22 cellular contexts compared by ENCODE assay signal in genomic region chr9:69391946-69392345, GRCh38.
A peak's percentile ranks its signal among the peaks of the same experiment; 100 is the strongest.
DNase-seq lines count a peak whose midpoint lies in the region; ATAC-seq and TF ChIP-seq lines count a peak whose summit lies in the region.
"Had no signal": no experiment of that assay in that cellular context is flagged by ENCODE, and none has a peak within 500 bp of the region (broad histone marks: within the 10 kb centered on the region; RNA-seq: fewer than 3 reads in every experiment).

No MANE protein-coding gene starts in this region.

- H3K4me3 ChIP-seq in BLaER1 (no peak overlapping the region), heart right ventricle (no peak overlapping the region), osteoblast (ENCODE audit: insufficient read depth, low read length) (peak overlapping the region; percentile 7)
- H3K4me3 ChIP-seq: A549, left lung, SK-N-MC, transverse colon had no signal

- peaks cover 0 to 2% (median 0%) of the 10 kb centered on the region in 3 donors for H3K36me3 Mint-ChIP-seq in naive thymus-derived CD8-positive, alpha-beta T cell
- H3K36me3 Mint-ChIP-seq: activated naive CD4-positive, alpha-beta T cell treated with anti-CD3 and anti-CD28 coated beads, Interleukin-2, amount 50 U/mL, for 72 hours; CD14-positive monocyte had no signal

- TF ChIP-seq CTCF in heart right ventricle (IDR thresholded peaks at IDR 0.05) = no peak
- no peak for TF ChIP-seq CTCF in osteoblast (IDR thresholded peaks at IDR 0.05; ENCODE audit: extremely low read depth, low read depth, low read length)

- H3K9me3 ChIP-seq in BLaER1 (peaks cover 15% of the 10 kb centered on the region), heart right ventricle (no peaks in the 10 kb centered on the region), osteoblast (ENCODE audit: low read depth, low read length) (no peaks in the 10 kb centered on the region)
- H3K9me3 ChIP-seq: A549, left lung, transverse colon had no signal

- H3K27ac ChIP-seq in BLaER1 (no peak overlapping the region), caudate nucleus (ENCODE audit: low read depth, low read length) (peak overlapping the region; percentile 5), heart right ventricle (peak overlapping the region; percentile 63 to 90 (median 80)), osteoblast (ENCODE audit: low read depth, low read length) (no peak overlapping the region)
- H3K27ac ChIP-seq: A549, left lung, SK-N-MC, transverse colon had no signal

- H4K20me1 ChIP-seq in BLaER1 (no peaks in the 10 kb centered on the region), osteoblast (ENCODE audit: insufficient read depth, low read length) (no peaks in the 10 kb centered on the region)

- H3K36me3 ChIP-seq in BLaER1 (no peaks in the 10 kb centered on the region), heart right ventricle (peaks cover 0 to 21% (median 2%) of the 10 kb centered on the region in 9 donors), osteoblast (ENCODE audit: insufficient read depth, low read length) (no peaks in the 10 kb centered on the region)
- H3K36me3 ChIP-seq: transverse colon had no signal

- intact Hi-C loops in heart right ventricle (cut with DNase I) = loop anchor here in 5 of 10 donors (5.0 to 10.0 kb wide), 5 partner anchors 65 to 170 kb away; partner anchors contain the start of gene ENTREP1 (in 2 of the 5)

- H3K4me1 ChIP-seq in BLaER1 (peaks cover 10% of the 10 kb centered on the region), heart right ventricle (peaks cover 4 to 56% (median 28%) of the 10 kb centered on the region in 9 donors), osteoblast (ENCODE audit: insufficient read depth, low read length) (no peaks in the 10 kb centered on the region)
- H3K4me1 ChIP-seq: A549, left lung had no signal

- no peaks in the 10 kb centered on the region for H3K4me1 Mint-ChIP-seq in naive thymus-derived CD8-positive, alpha-beta T cell
- H3K4me1 Mint-ChIP-seq: CD14-positive monocyte had no signal

- no peaks in the 10 kb centered on the region for H3K79me2 ChIP-seq in osteoblast (ENCODE audit: insufficient read depth, low read length)

- no peak overlapping the region for H3K4me3 Mint-ChIP-seq in naive thymus-derived CD8-positive, alpha-beta T cell
- H3K4me3 Mint-ChIP-seq: activated CD8-positive, alpha-beta T cell treated with anti-CD3 and anti-CD28 coated beads, Interleukin-2, amount 10 ng/mL, durations not matched to agents 7 days and 5 days; CD14-positive monocyte; T-helper 2 cell treated with Interferon-gamma antibody and Interleukin-4, amounts not matched to agents 5 μg/mL and 100 μg/mL, for 36 hours had no signal

- WGBS in heart right ventricle, 2 donors = 6 to 12% methylated on average over 7 of the region's 7 CpGs

- DNase-seq in caudate nucleus (lab: John Stamatoyannopoulos, UW) (peak in 19 of 61 donors; percentile 5 to 66 (median 24)), heart right ventricle (peak in 1 of 2 donors; percentile 68), osteoblast (ENCODE audit: insufficient read length, low spot score, missing footprints) (peak; percentile 89), UCSD-AML1 (lab: John Stamatoyannopoulos, UW; ENCODE audit: unreplicated experiment) (no peak), NCI-H2107 (lab: John Stamatoyannopoulos, UW) (no peak)
- DNase-seq in naive thymus-derived CD8-positive, alpha-beta T cell = no peak
- DNase-seq: activated CD8-positive, alpha-beta T cell treated with anti-CD3 and anti-CD28 coated beads, Interleukin-2, amount 10 ng/mL, durations not matched to agents 7 days and 5 days; activated T-cell treated with anti-CD3 and anti-CD28 coated beads, Interleukin-2, amount 50 U/mL, for 48 hours; DMS153; effector memory CD4-positive, alpha-beta T cell; left lung; NCI-H146; NCI-H82; stimulated activated CD4-positive, alpha-beta T cell treated with anti-CD3 and anti-CD28 coated beads, Interleukin-12 subunit alpha, Interleukin-12 subunit beta, amount 100 ng/mL, for 4 hours; transverse colon had no signal

- no peak overlapping the region for H2AFZ ChIP-seq in osteoblast (ENCODE audit: low read length)

- peaks cover 7 to 51% (median 22%) of the 10 kb centered on the region in 5 donors for H3K27me3 Mint-ChIP-seq in naive thymus-derived CD8-positive, alpha-beta T cell

- H3K27me3 ChIP-seq in BLaER1 (no peaks in the 10 kb centered on the region), heart right ventricle (no peaks in the 10 kb centered on the region), osteoblast (ENCODE audit: insufficient read depth, low read length) (peaks cover 21% of the 10 kb centered on the region)
- H3K27me3 ChIP-seq: left lung, transverse colon had no signal

- H3K4me2 ChIP-seq in BLaER1 (peak overlapping the region; percentile 53), osteoblast (ENCODE audit: insufficient read depth, low read length) (no peak overlapping the region)
- H3K4me2 ChIP-seq: A549 had no signal

- POLR2A ChIA-PET in naive thymus-derived CD8-positive, alpha-beta T cell (lab: Charles Lee) = no interaction called here

- no peak overlapping the region for H3K9ac ChIP-seq in BLaER1

- H3K27ac Mint-ChIP-seq in naive thymus-derived CD8-positive, alpha-beta T cell = no peak overlapping the region
- H3K27ac Mint-ChIP-seq: activated CD8-positive, alpha-beta T cell treated with anti-CD3 and anti-CD28 coated beads, Interleukin-2, amount 10 ng/mL, durations not matched to agents 7 days and 5 days; activated naive CD4-positive, alpha-beta T cell treated with anti-CD3 and anti-CD28 coated beads, Interleukin-2, amount 50 U/mL, for 72 hours; CD14-positive monocyte; T-helper 2 cell treated with Interferon-gamma antibody and Interleukin-4, amounts not matched to agents 5 μg/mL and 100 μg/mL, for 36 hours had no signal

- ATAC-seq in heart right ventricle (peak; percentile 68 to 93 (median 83)), HG02884 (IDR thresholded peaks at IDR 0.05; ENCODE audit: unreplicated experiment) (no peak)
- ATAC-seq in naive thymus-derived CD8-positive, alpha-beta T cell = no peak
- ATAC-seq: A549; activated CD8-positive, alpha-beta T cell treated with anti-CD3 and anti-CD28 coated beads, Interleukin-2, amount 10 ng/mL, durations not matched to agents 7 days and 5 days; activated naive CD4-positive, alpha-beta T cell treated with anti-CD3 and anti-CD28 coated beads, Interleukin-2, amount 50 U/mL, for 72 hours; left lung had no signal

- no peaks in the 10 kb centered on the region for H3K9me3 Mint-ChIP-seq in naive thymus-derived CD8-positive, alpha-beta T cell
- H3K9me3 Mint-ChIP-seq: activated naive CD4-positive, alpha-beta T cell treated with anti-CD3 and anti-CD28 coated beads, Interleukin-2, amount 50 U/mL, for 72 hours; T-helper 2 cell treated with Interferon-gamma antibody and Interleukin-4, amounts not matched to agents 5 μg/mL and 100 μg/mL, for 36 hours had no signal

Comparison
In these comparisons a context has a peak if more than half of its experiments do, and no peak if none do; other contexts are left out.
1. H3K27ac ChIP-seq: peak in caudate nucleus (single experiment) and heart right ventricle (10 of 10); none in BLaER1 (single experiment) and osteoblast (single experiment).
2. ATAC-seq: peak in heart right ventricle (8 of 8); none in HG02884 (single experiment) and naive thymus-derived CD8-positive, alpha-beta T cell (0 of 2).